ENCODE assay signal across 19 cellular contexts in the genomic region with DNA sequence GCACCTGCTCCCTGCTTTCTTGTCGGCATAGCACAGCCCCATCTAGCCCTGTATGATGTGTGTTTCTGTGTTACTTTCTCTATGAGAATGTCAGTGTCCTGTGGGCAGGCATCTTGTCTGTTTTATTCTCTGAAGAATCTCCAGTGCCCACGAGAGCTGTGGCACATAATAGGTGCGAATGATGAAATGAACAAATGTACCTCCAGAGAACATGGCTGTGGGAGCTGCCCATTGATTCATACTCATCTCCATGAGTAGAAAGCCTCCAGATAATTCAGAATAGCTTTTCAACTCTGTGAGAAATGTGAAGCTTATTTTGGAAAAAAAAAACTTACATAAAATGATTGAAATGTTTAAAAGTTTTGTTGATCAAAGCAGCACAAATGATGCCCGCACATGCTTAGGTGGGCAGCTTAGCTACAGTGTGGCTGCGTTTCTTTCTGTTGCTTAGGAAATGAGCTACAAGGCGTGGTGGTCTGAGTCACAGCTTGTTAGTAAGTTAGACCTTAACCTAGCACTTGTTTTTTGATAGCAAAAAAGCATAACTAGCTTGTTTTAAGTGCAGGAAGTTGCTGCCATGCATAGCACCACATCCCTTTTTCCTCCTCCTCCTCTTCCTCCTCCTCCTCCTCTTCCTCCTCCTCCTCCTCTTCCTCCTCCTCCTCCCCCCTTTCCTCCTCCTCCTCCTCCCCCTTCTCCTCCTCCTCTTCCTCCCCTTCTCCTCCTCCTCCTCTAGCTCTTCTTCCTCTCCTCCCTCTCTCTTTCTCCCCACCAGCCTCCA.
DNase-seq lines count a peak whose midpoint lies in the region; ATAC-seq, FAIRE-seq and TF ChIP-seq lines count a peak whose summit lies in the region.
"Had no signal": no experiment of that assay in that cellular context is flagged by ENCODE, and none has a peak within 500 bp of the region (broad histone marks: within the 10 kb centered on the region; RNA-seq: fewer than 3 reads in every experiment).

No MANE protein-coding gene starts in this region.

- H3K9ac ChIP-seq in kidney (ENCODE audit: low read length in 2 of 2) = no peak overlapping the region

- ATAC-seq in GM19452 (IDR thresholded peaks at IDR 0.05; ENCODE audit: unreplicated experiment) (no peak), left ventricle myocardium superior (no peak)
- ATAC-seq: GM23338, SK-N-SH treated with all-trans-retinoic acid at 6 μM for 48 hours had no signal

- DNase-seq in A172 (ENCODE audit: low spot score) = peak; percentile 65
- peak; percentile 7 for DNase-seq in SW480 (ENCODE audit: low spot score)
- DNase-seq in kidney = peak; percentile 4
- no peak for DNase-seq in AG08396 (ENCODE audit: low spot score)
- no peak for DNase-seq in D721Med (ENCODE audit: insufficient read length, low spot score)
- no peak for DNase-seq in left ventricle myocardium superior
- DNase-seq: DMS 273 treated with DMSO at 0.1 percent for 48 hours, GF-D8, NCI-H1694 treated with DMSO at 0.1 percent for 48 hours, NCI-H510A treated with DMSO at 0.1 percent for 48 hours, NCI-H774, OCI-M1, SHP77 treated with DMSO at 0.1 percent for 48 hours had no signal

- H3K4me1 ChIP-seq in HEK293 (ENCODE audit: control insufficient read depth, insufficient read depth, low read length) (no peaks in the 10 kb centered on the region), kidney (ENCODE audit: control insufficient read depth in 1 of 2, insufficient read depth in 1 of 2, low read depth in 1 of 2, low read length in 2 of 2) (peaks cover 3 to 12% of the 10 kb centered on the region in 2 donors)

- H3K9me3 ChIP-seq in HEK293 (ENCODE audit: control insufficient read depth, insufficient read depth, low read depth, low read length) = no peaks in the 10 kb centered on the region
- H3K9me3 ChIP-seq in kidney (ENCODE audit: control insufficient read depth in 1 of 2, low read length in 2 of 2) = no peaks in the 10 kb centered on the region

- TF ChIP-seq CTCF in HEK293 (tag by site-specific recombination; IDR thresholded peaks at IDR 0.05) = no peak
- TF ChIP-seq CTCF in kidney (IDR thresholded peaks at IDR 0.05; ENCODE audit: borderline replicate concordance, extremely low read depth, insufficient read depth) = no peak
- no peak for TF ChIP-seq CTCF in D721Med (IDR thresholded peaks at IDR 0.05; ENCODE audit: insufficient read depth, missing control alignments)

- CTCF ChIA-PET in HEK293 (lab: Yijun Ruan, JAX) = interaction anchor here (0.5 to 1.6 kb wide), 4 partner anchors 33 to 397 kb away, joined by 3 to 5 read pairs (median 3); no protein-coding TSS in a partner anchor

- FAIRE-seq in kidney (lab: Jason Lieb, UNC) = no peak
- no peak for FAIRE-seq in D721Med (lab: Jason Lieb, UNC)
- FAIRE-seq: A204.1 had no signal

- H3K27ac ChIP-seq in HEK293 (ENCODE audit: extremely low read depth, low read depth, low read length) (no peak overlapping the region), kidney (ENCODE audit: low read depth in 2 of 2, low read length in 2 of 2) (no peak overlapping the region)
- H3K27ac ChIP-seq: C4-2B had no signal

- H3K4me3 ChIP-seq in HEK293 (ENCODE audit: low read depth, low read length) (no peak overlapping the region), kidney (ENCODE audit: low read length in 2 of 2) (no peak overlapping the region)
- H3K4me3 ChIP-seq: GM23338 had no signal

- H3K36me3 ChIP-seq in HEK293 (ENCODE audit: control insufficient read depth in 2 of 2, insufficient read depth in 1 of 2, low read length in 2 of 2) (no peaks in the 10 kb centered on the region), kidney (ENCODE audit: control insufficient read depth in 1 of 2, insufficient read depth in 2 of 2, low read length in 2 of 2) (no peaks in the 10 kb centered on the region)

- POLR2A ChIA-PET in HEK293 (lab: Yijun Ruan, JAX) = no interaction called here

- intact Hi-C loops in kidney (cut with DNase I) (no loop called here), left ventricle myocardium superior (cut with micrococcal nuclease) (no loop called here)

TF ChIP-seq in HEK293, 187 proteins besides CTCF, POLR2A, EP300 and RAD21:
- TF ChIP-seq ZNF585B (tag by site-specific recombination; IDR thresholded peaks at IDR 0.05) (no peak), ZNF513 (tag by site-specific recombination; IDR thresholded peaks at IDR 0.05) (peak; percentile 77), ZNF510 (tag by site-specific recombination; IDR thresholded peaks at IDR 0.05; ENCODE audit: insufficient replicate concordance) (no peak), EGR2 (tag by site-specific recombination; IDR thresholded peaks at IDR 0.05; ENCODE audit: low read depth) (peak; percentile 87), ZFHX2 (tag by site-specific recombination; conservative IDR thresholded peaks at IDR 0.05) (peak; percentile 29), ZNF214 (tag by site-specific recombination; IDR thresholded peaks at IDR 0.05; ENCODE audit: borderline replicate concordance) (no peak)
- TF ChIP-seq, protein P1, sequence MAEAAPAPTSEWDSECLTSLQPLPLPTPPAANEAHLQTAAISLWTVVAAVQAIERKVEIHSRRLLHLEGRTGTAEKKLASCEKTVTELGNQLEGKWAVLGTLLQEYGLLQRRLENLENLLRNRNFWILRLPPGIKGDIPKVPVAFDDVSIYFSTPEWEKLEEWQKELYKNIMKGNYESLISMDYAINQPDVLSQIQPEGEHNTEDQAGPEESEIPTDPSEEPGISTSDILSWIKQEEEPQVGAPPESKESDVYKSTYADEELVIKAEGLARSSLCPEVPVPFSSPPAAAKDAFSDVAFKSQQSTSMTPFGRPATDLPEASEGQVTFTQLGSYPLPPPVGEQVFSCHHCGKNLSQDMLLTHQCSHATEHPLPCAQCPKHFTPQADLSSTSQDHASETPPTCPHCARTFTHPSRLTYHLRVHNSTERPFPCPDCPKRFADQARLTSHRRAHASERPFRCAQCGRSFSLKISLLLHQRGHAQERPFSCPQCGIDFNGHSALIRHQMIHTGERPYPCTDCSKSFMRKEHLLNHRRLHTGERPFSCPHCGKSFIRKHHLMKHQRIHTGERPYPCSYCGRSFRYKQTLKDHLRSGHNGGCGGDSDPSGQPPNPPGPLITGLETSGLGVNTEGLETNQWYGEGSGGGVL (tag by site-specific recombination; IDR thresholded peaks at IDR 0.05) = peak; percentile 16; the same call in 1 of the 2 replicates

Comparison
In these comparisons a context has a peak if more than half of its experiments do, and no peak if none do; other contexts are left out.
1. DNase-seq: peak in A172 (single experiment), SW480 (single experiment) and kidney (single experiment); none in AG08396 (single experiment), D721Med (single experiment) and left ventricle myocardium superior (single experiment).